Comparison of ENCODE assay signal across 8 cellular contexts in the genomic region with DNA sequence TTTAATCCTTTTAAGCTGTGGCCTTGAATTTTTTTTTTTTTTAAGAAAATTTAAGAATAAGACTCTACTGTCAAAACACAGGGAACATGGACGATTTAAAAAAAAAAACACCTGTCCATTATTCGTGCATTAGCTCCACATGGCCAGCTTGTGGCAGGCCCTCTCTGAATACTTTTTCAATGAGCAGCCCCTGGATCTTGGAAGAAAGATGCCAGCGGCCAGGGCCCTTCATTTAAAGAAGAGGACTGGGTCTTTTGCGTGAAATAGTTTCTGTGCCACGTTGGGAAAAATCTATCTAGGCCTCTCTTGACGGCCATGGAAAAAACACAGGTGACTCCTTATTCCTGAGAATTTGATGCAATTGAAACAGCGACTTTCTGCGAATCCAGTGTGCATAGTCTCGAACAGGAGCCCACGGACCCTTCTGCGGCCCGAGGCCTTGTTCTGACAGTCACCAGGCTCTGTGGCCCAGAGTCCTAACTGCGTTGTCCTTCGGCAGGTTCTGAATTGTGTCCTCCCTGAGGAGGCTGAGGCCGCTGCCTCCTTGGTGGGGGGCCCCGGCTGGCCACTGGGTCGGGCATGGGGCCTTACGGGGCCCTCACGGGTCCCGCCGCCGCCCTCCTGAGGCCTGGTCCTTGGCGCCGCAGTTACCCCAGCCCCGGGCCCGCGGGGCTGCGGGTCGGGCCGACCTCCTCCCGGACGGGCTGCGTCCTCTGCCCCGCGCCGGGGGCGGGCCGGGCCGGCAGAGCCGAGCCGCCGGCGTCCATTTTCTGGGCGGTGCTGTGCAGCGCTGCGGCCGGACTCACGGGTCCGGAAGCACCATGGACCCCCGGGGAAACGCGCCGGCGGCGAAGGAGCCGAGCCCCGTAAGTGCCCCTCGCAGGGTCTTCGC. TPM values are rescaled to one million over a fixed set of nuclear protein-coding genes. Genes with fewer than 3 reads are reported as not detected.
A peak's percentile ranks its signal among the peaks of the same experiment; 100 is the strongest.
DNase-seq lines count a peak whose midpoint lies in the region; ATAC-seq and TF ChIP-seq lines count a peak whose summit lies in the region.

No MANE protein-coding gene starts in this region.

- H3K9me3 ChIP-seq in SJSA1 (replicated peaks): no peaks in the 10 kb centered on the region
- peaks cover 0 to 5% (median 4%) of the 10 kb centered on the region in 8 donors for H3K9me3 ChIP-seq in spleen

- DNase-seq in AG08395 (ENCODE audit: low spot score) (peak; percentile 59), SJSA1 (ENCODE audit: low read depth in 1 of 2, low spot score in 2 of 2) (peak in 1 of 2 experiments; percentile 35), astrocyte of the spinal cord (ENCODE audit: low read depth, low spot score) (peak; percentile 47), iPS-NIHi11 (ENCODE audit: low spot score) (peak; percentile 79), spleen (peak; percentile 93), kidney glomerular epithelial cell (lab: John Stamatoyannopoulos, UW) (no peak)

- TF ChIP-seq POLR2A in spleen (IDR thresholded peaks at IDR 0.05): no peak

- H3K4me3 ChIP-seq in SJSA1: peak overlapping the region; percentile 59
- H3K4me3 ChIP-seq in astrocyte of the spinal cord (ENCODE audit: low read depth, low read length): peak overlapping the region; percentile 56
- peak overlapping the region; percentile 54 to 80 (median 72) for H3K4me3 ChIP-seq in spleen

- TF ChIP-seq CTCF in astrocyte of the spinal cord (IDR thresholded peaks at IDR 0.05; ENCODE audit: low read depth, low read length): no peak
- TF ChIP-seq CTCF in spleen (IDR thresholded peaks at IDR 0.05 in 8 of 11, conservative IDR thresholded peaks at IDR 0.05 in 3 of 11): no peak

- 10 to 22% (median 11%) methylated on average over 25 to 59 of the region's 59 CpGs for WGBS in spleen, 5 donors

- peaks cover 43% of the 10 kb centered on the region for H3K4me1 ChIP-seq in SJSA1 (replicated peaks)
- peaks cover 13 to 78% (median 58%) of the 10 kb centered on the region in 6 donors for H3K4me1 ChIP-seq in spleen

- peak overlapping the region; percentile 47 for H3K27ac ChIP-seq in SJSA1
- H3K27ac ChIP-seq in spleen: peak overlapping the region; percentile 94 to 97 (median 96)

- in situ Hi-C loops in astrocyte of the spinal cord (cut with HindIII; ENCODE audit: low sequenced_read_pairs): no loop called here

- intact Hi-C loops in spleen (cut with DNase I; ENCODE audit: low total_unique reads): no loop called here

- H3K36me3 ChIP-seq in SJSA1 (peaks cover 53% of the 10 kb centered on the region), spleen (peaks cover 0 to 36% (median 21%) of the 10 kb centered on the region in 6 donors)

- H3K27me3 ChIP-seq in SJSA1 (replicated peaks): no peaks in the 10 kb centered on the region
- no peaks in the 10 kb centered on the region for H3K27me3 ChIP-seq in spleen (replicated peaks in 1 of 7)

- ATAC-seq in GM18861 (IDR thresholded peaks at IDR 0.05; ENCODE audit: unreplicated experiment): peak; percentile 47
- peak; percentile 55 for ATAC-seq in HG03039 (IDR thresholded peaks at IDR 0.05; ENCODE audit: unreplicated experiment)

RNA-seq across cellular contexts. Expression of a gene that starts 33.5 kb away (rescaled TPM):
- total RNA-seq in SJSA1 (2014; rRNA removed; shearing (Covaris generic)): 52.1 and 75.7 TPM in 2 replicates
- 100 to 1,000 TPM in 2 of 7 donors, 10 to 100 TPM in 5; 42.8 to 122 (median 73.7) TPM for total RNA-seq in spleen
- 1 to 10 TPM; 4.8 to 8.4 (median 5.6) TPM for polyA plus RNA-seq in spleen
